Comparison of ENCODE assay signal across 1 cellular context in the genomic region with DNA sequence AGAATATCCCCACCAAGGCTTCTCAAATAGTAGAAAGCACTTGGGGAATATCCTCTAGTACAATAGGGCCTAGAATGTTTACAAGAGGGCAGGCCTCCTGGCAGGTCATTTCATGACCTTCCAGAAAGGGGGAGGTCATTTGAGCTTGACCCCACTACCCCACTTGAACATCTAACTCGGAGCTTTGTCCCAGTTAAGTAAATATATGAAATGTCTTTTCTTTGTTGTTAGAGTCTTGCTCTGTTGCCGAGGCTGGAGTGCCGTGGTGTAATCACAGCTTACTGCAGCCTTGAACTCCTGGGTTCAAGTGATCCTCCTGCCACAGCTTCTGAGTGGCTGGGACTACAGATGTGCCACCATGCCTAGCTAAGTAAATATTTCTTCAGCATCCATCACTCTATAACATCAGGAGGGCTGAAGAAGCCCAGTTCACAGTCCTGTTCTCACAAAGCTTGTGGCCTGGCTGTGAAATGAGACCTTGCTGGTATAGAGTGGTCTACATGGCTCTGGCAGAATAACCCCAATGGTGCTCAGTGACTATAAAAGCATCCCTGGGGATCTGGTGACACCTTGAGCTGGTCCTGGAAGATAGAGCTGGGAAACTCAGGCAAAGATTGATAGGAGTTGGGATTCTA.
A peak's percentile ranks its signal among the peaks of the same experiment; 100 is the strongest.
TF ChIP-seq lines count a peak whose summit lies in the region.

No MANE protein-coding gene starts in this region.

TF ChIP-seq in HepG2, 621 proteins besides CTCF, POLR2A, EP300 and RAD21 (continued from another document and continues in another):
- TF ChIP-seq, protein P1, sequence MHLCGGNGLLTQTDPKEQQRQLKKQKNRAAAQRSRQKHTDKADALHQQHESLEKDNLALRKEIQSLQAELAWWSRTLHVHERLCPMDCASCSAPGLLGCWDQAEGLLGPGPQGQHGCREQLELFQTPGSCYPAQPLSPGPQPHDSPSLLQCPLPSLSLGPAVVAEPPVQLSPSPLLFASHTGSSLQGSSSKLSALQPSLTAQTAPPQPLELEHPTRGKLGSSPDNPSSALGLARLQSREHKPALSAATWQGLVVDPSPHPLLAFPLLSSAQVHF (CRISPR knock-in tag; IDR thresholded peaks at IDR 0.05) = no peak
- no peak for TF ChIP-seq GATA4 (IDR thresholded peaks at IDR 0.05; ENCODE audit: borderline replicate concordance, low read depth)
- TF ChIP-seq ZNF841 (CRISPR knock-in tag; IDR thresholded peaks at IDR 0.05; ENCODE audit: borderline replicate concordance) = no peak
- TF ChIP-seq PAWR (CRISPR knock-in tag; IDR thresholded peaks at IDR 0.05; ENCODE audit: borderline replicate concordance) = no peak
- TF ChIP-seq, protein P2, sequence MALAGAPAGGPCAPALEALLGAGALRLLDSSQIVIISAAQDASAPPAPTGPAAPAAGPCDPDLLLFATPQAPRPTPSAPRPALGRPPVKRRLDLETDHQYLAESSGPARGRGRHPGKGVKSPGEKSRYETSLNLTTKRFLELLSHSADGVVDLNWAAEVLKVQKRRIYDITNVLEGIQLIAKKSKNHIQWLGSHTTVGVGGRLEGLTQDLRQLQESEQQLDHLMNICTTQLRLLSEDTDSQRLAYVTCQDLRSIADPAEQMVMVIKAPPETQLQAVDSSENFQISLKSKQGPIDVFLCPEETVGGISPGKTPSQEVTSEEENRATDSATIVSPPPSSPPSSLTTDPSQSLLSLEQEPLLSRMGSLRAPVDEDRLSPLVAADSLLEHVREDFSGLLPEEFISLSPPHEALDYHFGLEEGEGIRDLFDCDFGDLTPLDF (CRISPR knock-in tag; IDR thresholded peaks at IDR 0.05) = no peak
- TF ChIP-seq, protein P3, sequence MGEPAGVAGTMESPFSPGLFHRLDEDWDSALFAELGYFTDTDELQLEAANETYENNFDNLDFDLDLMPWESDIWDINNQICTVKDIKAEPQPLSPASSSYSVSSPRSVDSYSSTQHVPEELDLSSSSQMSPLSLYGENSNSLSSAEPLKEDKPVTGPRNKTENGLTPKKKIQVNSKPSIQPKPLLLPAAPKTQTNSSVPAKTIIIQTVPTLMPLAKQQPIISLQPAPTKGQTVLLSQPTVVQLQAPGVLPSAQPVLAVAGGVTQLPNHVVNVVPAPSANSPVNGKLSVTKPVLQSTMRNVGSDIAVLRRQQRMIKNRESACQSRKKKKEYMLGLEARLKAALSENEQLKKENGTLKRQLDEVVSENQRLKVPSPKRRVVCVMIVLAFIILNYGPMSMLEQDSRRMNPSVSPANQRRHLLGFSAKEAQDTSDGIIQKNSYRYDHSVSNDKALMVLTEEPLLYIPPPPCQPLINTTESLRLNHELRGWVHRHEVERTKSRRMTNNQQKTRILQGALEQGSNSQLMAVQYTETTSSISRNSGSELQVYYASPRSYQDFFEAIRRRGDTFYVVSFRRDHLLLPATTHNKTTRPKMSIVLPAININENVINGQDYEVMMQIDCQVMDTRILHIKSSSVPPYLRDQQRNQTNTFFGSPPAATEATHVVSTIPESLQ (CRISPR knock-in tag; conservative IDR thresholded peaks at IDR 0.05) = no peak
- no peak for TF ChIP-seq NFATC3 (CRISPR knock-in tag; IDR thresholded peaks at IDR 0.05)
- peak; percentile 63 for TF ChIP-seq BCL6 (CRISPR knock-in tag; IDR thresholded peaks at IDR 0.05)
- peak; percentile 37 for TF ChIP-seq CEBPG (CRISPR knock-in tag; IDR thresholded peaks at IDR 0.05)
- TF ChIP-seq ZNF326 (CRISPR knock-in tag; IDR thresholded peaks at IDR 0.05; ENCODE audit: borderline replicate concordance) = no peak
- TF ChIP-seq PLRG1 (conservative IDR thresholded peaks at IDR 0.05) = no peak
- no peak for TF ChIP-seq ISX (CRISPR knock-in tag; conservative IDR thresholded peaks at IDR 0.05)
- TF ChIP-seq, protein P4, sequence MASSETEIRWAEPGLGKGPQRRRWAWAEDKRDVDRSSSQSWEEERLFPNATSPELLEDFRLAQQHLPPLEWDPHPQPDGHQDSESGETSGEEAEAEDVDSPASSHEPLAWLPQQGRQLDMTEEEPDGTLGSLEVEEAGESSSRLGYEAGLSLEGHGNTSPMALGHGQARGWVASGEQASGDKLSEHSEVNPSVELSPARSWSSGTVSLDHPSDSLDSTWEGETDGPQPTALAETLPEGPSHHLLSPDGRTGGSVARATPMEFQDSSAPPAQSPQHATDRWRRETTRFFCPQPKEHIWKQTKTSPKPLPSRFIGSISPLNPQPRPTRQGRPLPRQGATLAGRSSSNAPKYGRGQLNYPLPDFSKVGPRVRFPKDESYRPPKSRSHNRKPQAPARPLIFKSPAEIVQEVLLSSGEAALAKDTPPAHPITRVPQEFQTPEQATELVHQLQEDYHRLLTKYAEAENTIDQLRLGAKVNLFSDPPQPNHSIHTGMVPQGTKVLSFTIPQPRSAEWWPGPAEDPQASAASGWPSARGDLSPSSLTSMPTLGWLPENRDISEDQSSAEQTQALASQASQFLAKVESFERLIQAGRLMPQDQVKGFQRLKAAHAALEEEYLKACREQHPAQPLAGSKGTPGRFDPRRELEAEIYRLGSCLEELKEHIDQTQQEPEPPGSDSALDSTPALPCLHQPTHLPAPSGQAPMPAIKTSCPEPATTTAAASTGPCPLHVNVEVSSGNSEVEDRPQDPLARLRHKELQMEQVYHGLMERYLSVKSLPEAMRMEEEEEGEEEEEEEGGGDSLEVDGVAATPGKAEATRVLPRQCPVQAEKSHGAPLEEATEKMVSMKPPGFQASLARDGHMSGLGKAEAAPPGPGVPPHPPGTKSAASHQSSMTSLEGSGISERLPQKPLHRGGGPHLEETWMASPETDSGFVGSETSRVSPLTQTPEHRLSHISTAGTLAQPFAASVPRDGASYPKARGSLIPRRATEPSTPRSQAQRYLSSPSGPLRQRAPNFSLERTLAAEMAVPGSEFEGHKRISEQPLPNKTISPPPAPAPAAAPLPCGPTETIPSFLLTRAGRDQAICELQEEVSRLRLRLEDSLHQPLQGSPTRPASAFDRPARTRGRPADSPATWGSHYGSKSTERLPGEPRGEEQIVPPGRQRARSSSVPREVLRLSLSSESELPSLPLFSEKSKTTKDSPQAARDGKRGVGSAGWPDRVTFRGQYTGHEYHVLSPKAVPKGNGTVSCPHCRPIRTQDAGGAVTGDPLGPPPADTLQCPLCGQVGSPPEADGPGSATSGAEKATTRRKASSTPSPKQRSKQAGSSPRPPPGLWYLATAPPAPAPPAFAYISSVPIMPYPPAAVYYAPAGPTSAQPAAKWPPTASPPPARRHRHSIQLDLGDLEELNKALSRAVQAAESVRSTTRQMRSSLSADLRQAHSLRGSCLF (CRISPR knock-in tag; IDR thresholded peaks at IDR 0.05; ENCODE audit: borderline replicate concordance) = no peak
- no peak for TF ChIP-seq HNRNPH1 (optimal IDR thresholded peaks at IDR 0.05; ENCODE audit: low read depth, low read length)
- TF ChIP-seq, protein P5, sequence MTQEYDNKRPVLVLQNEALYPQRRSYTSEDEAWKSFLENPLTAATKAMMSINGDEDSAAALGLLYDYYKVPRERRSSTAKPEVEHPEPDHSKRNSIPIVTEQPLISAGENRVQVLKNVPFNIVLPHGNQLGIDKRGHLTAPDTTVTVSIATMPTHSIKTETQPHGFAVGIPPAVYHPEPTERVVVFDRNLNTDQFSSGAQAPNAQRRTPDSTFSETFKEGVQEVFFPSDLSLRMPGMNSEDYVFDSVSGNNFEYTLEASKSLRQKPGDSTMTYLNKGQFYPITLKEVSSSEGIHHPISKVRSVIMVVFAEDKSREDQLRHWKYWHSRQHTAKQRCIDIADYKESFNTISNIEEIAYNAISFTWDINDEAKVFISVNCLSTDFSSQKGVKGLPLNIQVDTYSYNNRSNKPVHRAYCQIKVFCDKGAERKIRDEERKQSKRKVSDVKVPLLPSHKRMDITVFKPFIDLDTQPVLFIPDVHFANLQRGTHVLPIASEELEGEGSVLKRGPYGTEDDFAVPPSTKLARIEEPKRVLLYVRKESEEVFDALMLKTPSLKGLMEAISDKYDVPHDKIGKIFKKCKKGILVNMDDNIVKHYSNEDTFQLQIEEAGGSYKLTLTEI (CRISPR knock-in tag; conservative IDR thresholded peaks at IDR 0.05) = no peak
- no peak for TF ChIP-seq ZBTB42 (CRISPR knock-in tag; IDR thresholded peaks at IDR 0.05)
- no peak for TF ChIP-seq ZNF761 (CRISPR knock-in tag; conservative IDR thresholded peaks at IDR 0.05)
- 0 out of 2 replicates have a peak, but pooled peaks have one; percentile 40 for TF ChIP-seq ESRRA (CRISPR knock-in tag; IDR thresholded peaks at IDR 0.05; ENCODE audit: low read depth)
- no peak for TF ChIP-seq PCBP2 (optimal IDR thresholded peaks at IDR 0.05; ENCODE audit: low read depth, low read length, poor library complexity, severe bottlenecking)
- TF ChIP-seq ZNF550 (CRISPR knock-in tag; IDR thresholded peaks at IDR 0.05; ENCODE audit: borderline replicate concordance) = no peak
- no peak for TF ChIP-seq FOXJ3 (CRISPR knock-in tag; IDR thresholded peaks at IDR 0.05; ENCODE audit: borderline replicate concordance)
- TF ChIP-seq SNRNP70 (IDR thresholded peaks at IDR 0.05; ENCODE audit: low read depth, low read length) = no peak
- TF ChIP-seq KAT7 (CRISPR knock-in tag; IDR thresholded peaks at IDR 0.05; ENCODE audit: borderline replicate concordance) = no peak
- TF ChIP-seq ZNF7 (CRISPR knock-in tag; IDR thresholded peaks at IDR 0.05) = no peak
- TF ChIP-seq HDAC2 (CRISPR knock-in tag; IDR thresholded peaks at IDR 0.05) = peak; percentile 62
- TF ChIP-seq, protein P6, sequence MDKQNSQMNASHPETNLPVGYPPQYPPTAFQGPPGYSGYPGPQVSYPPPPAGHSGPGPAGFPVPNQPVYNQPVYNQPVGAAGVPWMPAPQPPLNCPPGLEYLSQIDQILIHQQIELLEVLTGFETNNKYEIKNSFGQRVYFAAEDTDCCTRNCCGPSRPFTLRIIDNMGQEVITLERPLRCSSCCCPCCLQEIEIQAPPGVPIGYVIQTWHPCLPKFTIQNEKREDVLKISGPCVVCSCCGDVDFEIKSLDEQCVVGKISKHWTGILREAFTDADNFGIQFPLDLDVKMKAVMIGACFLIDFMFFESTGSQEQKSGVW (CRISPR knock-in tag; IDR thresholded peaks at IDR 0.05; ENCODE audit: borderline replicate concordance) = no peak
- no peak for TF ChIP-seq ZFP36 (IDR thresholded peaks at IDR 0.05; ENCODE audit: borderline replicate concordance, low read depth, low read length, partially characterized antibody)
- no peak for TF ChIP-seq ZNF225 (CRISPR knock-in tag; IDR thresholded peaks at IDR 0.05)
- TF ChIP-seq U2AF1 (optimal IDR thresholded peaks at IDR 0.05; ENCODE audit: low read depth, low read length) = no peak
- TF ChIP-seq RARA (CRISPR knock-in tag; IDR thresholded peaks at IDR 0.05) = peak; percentile 68
- TF ChIP-seq TBX3 (IDR thresholded peaks at IDR 0.05; ENCODE audit: borderline replicate concordance) = no peak
- peak; percentile 86 for TF ChIP-seq NR2F6 (IDR thresholded peaks at IDR 0.05)
- TF ChIP-seq NR2F6 (CRISPR knock-in tag; IDR thresholded peaks at IDR 0.05) = peak; percentile 64
- TF ChIP-seq, protein P7, sequence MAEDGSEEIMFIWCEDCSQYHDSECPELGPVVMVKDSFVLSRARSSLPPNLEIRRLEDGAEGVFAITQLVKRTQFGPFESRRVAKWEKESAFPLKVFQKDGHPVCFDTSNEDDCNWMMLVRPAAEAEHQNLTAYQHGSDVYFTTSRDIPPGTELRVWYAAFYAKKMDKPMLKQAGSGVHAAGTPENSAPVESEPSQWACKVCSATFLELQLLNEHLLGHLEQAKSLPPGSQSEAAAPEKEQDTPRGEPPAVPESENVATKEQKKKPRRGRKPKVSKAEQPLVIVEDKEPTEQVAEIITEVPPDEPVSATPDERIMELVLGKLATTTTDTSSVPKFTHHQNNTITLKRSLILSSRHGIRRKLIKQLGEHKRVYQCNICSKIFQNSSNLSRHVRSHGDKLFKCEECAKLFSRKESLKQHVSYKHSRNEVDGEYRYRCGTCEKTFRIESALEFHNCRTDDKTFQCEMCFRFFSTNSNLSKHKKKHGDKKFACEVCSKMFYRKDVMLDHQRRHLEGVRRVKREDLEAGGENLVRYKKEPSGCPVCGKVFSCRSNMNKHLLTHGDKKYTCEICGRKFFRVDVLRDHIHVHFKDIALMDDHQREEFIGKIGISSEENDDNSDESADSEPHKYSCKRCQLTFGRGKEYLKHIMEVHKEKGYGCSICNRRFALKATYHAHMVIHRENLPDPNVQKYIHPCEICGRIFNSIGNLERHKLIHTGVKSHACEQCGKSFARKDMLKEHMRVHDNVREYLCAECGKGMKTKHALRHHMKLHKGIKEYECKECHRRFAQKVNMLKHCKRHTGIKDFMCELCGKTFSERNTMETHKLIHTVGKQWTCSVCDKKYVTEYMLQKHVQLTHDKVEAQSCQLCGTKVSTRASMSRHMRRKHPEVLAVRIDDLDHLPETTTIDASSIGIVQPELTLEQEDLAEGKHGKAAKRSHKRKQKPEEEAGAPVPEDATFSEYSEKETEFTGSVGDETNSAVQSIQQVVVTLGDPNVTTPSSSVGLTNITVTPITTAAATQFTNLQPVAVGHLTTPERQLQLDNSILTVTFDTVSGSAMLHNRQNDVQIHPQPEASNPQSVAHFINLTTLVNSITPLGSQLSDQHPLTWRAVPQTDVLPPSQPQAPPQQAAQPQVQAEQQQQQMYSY (CRISPR knock-in tag; IDR thresholded peaks at IDR 0.05) = 0 out of 2 replicates have a peak, but pooled peaks have one; percentile 25
- no peak for TF ChIP-seq ZNF230 (CRISPR knock-in tag; IDR thresholded peaks at IDR 0.05)
- no peak for TF ChIP-seq FOXM1 (CRISPR knock-in tag; IDR thresholded peaks at IDR 0.05)
